15 cellular contexts compared by ENCODE assay signal in genomic region chr14:24254630-24255392, GRCh38. TPM values are rescaled to one million over a fixed set of nuclear protein-coding genes. Genes with fewer than 3 reads are reported as not detected.
DNase-seq lines count a peak whose midpoint lies in the region; ATAC-seq, FAIRE-seq and TF ChIP-seq lines count a peak whose summit lies in the region.
"Had no signal": no experiment of that assay in that cellular context is flagged by ENCODE, and none has a peak within 500 bp of the region (broad histone marks: within the 10 kb centered on the region; RNA-seq: fewer than 3 reads in every experiment).

No MANE protein-coding gene starts in this region.

- H3K9me3 ChIP-seq in HepG2 (ENCODE audit: low read length), result no peaks in the 10 kb centered on the region
- H3K9me3 ChIP-seq in right lobe of liver, result no peaks in the 10 kb centered on the region
- no peaks in the 10 kb centered on the region for H3K9me3 ChIP-seq in kidney (ENCODE audit: control insufficient read depth in 1 of 2, low read length in 2 of 2)
- no peaks in the 10 kb centered on the region for H3K9me3 ChIP-seq in mucosa of descending colon
- H3K9me3 ChIP-seq in spleen, result no peaks in the 10 kb centered on the region
- H3K9me3 ChIP-seq: BLaER1 treated with 17β-estradiol and CSF1 and Interleukin-3, amounts not matched to agents 10 nM and 100 nM; HAP-1 had no signal

- no peak overlapping the region for H2AFZ ChIP-seq in HepG2 (ENCODE audit: low read length)
- H2AFZ ChIP-seq: GM23338 had no signal

- H3K9ac ChIP-seq in HepG2 (ENCODE audit: insufficient read depth, low read depth, low read length), result no peak overlapping the region
- no peak overlapping the region for H3K9ac ChIP-seq in kidney (ENCODE audit: low read length in 2 of 2)
- H3K9ac ChIP-seq: BLaER1 treated with 17β-estradiol and CSF1 and Interleukin-3, amounts not matched to agents 10 nM and 100 nM had no signal

- intact Hi-C loops in HepG2 (cut with micrococcal nuclease; ENCODE audit: unreplicated experiment) (no loop called here), right lobe of liver (cut with DNase I) (no loop called here), kidney (cut with DNase I) (loop anchor here (10.0 kb wide), 1 partner anchor 50 kb away; the partner anchor contains the start of gene CIDEB), mucosa of descending colon (cut with DNase I, micrococcal nuclease) (no loop called here), spleen (cut with DNase I; ENCODE audit: low total_unique reads) (no loop called here)

- H3K4me1 ChIP-seq in HepG2 (ENCODE audit: insufficient read depth, low read length) (peaks cover 39% of the 10 kb centered on the region), right lobe of liver (no peaks in the 10 kb centered on the region), kidney (ENCODE audit: control insufficient read depth in 1 of 2, insufficient read depth in 1 of 2, low read depth in 1 of 2, low read length in 2 of 2) (peaks cover 0 to 3% of the 10 kb centered on the region in 2 donors), mucosa of descending colon (ENCODE audit: low read depth) (no peaks in the 10 kb centered on the region), spleen (peaks cover 0 to 15% (median 0%) of the 10 kb centered on the region in 6 donors)
- H3K4me1 ChIP-seq: HAP-1 had no signal

- no peaks in the 10 kb centered on the region for H3K36me3 Mint-ChIP-seq in type B pancreatic cell

- no peaks in the 10 kb centered on the region for H4K20me1 ChIP-seq in HepG2 (ENCODE audit: insufficient read depth, low read length)
- H4K20me1 ChIP-seq: BLaER1 treated with 17β-estradiol and CSF1 and Interleukin-3, amounts not matched to agents 10 nM and 100 nM had no signal

- TF ChIP-seq EP300 in HepG2 (IDR thresholded peaks at IDR 0.05; ENCODE audit: low read depth in 2 of 2, low read length in 2 of 2) (no peak), HepG2 (CRISPR knock-in tag; IDR thresholded peaks at IDR 0.05; ENCODE audit: borderline replicate concordance) (no peak)

- CTCF ChIA-PET in HepG2 (lab: Yijun Ruan, JAX; ENCODE audit: low intra/inter-chr PET ratio, low total read pairs), result no interaction called here

- in situ Hi-C loops in HepG2 (cut with HindIII; ENCODE audit: extremely low pct_ligation_motif_present, low pct_unique_long_range_greater_than_20kb), result no loop called here

- H3K27ac Mint-ChIP-seq in type B pancreatic cell, result no peak overlapping the region
- H3K27ac Mint-ChIP-seq: CD4-positive, CD25-positive, alpha-beta regulatory T cell; GM23338 had no signal

- ATAC-seq in HepG2, result no peak
- ATAC-seq in right lobe of liver, result no peak
- ATAC-seq in mucosa of descending colon, result no peak
- ATAC-seq: GM12878, GM23338 had no signal

- TF ChIP-seq CTCF in HepG2 (CRISPR knock-in tag; IDR thresholded peaks at IDR 0.05) (no peak), right lobe of liver (IDR thresholded peaks at IDR 0.05) (no peak), kidney (IDR thresholded peaks at IDR 0.05; ENCODE audit: borderline replicate concordance, extremely low read depth, insufficient read depth) (no peak), mucosa of descending colon (IDR thresholded peaks at IDR 0.05) (no peak), spleen (IDR thresholded peaks at IDR 0.05 in 8 of 11, conservative IDR thresholded peaks at IDR 0.05 in 3 of 11) (no peak), type B pancreatic cell (conservative IDR thresholded peaks at IDR 0.05) (no peak)

- no peaks in the 10 kb centered on the region for H3K9me3 Mint-ChIP-seq in type B pancreatic cell
- H3K9me3 Mint-ChIP-seq: CD4-positive, CD25-positive, alpha-beta regulatory T cell; GM23338 had no signal

- no peaks in the 10 kb centered on the region for H3K4me1 Mint-ChIP-seq in type B pancreatic cell (ENCODE audit: unreplicated experiment)

- H3K79me2 ChIP-seq in HepG2 (ENCODE audit: insufficient read depth, low read length), result no peaks in the 10 kb centered on the region

- no peak overlapping the region for H3K4me3 ChIP-seq in HepG2 (replicated peaks in 1 of 3; ENCODE audit: insufficient read depth in 1 of 3, low read depth in 2 of 3, low read length in 3 of 3)
- H3K4me3 ChIP-seq in right lobe of liver, result no peak overlapping the region
- no peak overlapping the region for H3K4me3 ChIP-seq in kidney (ENCODE audit: low read length in 2 of 2)
- H3K4me3 ChIP-seq in mucosa of descending colon, result no peak overlapping the region
- no peak overlapping the region for H3K4me3 ChIP-seq in spleen
- H3K4me3 ChIP-seq: BLaER1 treated with 17β-estradiol and CSF1 and Interleukin-3, amounts not matched to agents 10 nM and 100 nM; GM12878; GM23338; HAP-1 had no signal

- no peak for TF ChIP-seq RAD21 in HepG2 (CRISPR knock-in tag; IDR thresholded peaks at IDR 0.05)

- TF ChIP-seq POLR2A in HepG2 (IDR thresholded peaks at IDR 0.05; ENCODE audit: insufficient read depth in 1 of 2, low read depth in 2 of 2, low read length in 2 of 2) (no peak), right lobe of liver (IDR thresholded peaks at IDR 0.05) (no peak), spleen (IDR thresholded peaks at IDR 0.05) (no peak)

- BruUV-seq in HepG2 (replicated peaks; lab: Mats Ljungman, UMichigan), result no TSS peak

- H3K4me3 Mint-ChIP-seq in type B pancreatic cell, result no peak overlapping the region
- H3K4me3 Mint-ChIP-seq: GM23338 had no signal

- H3K27ac ChIP-seq in HepG2 (ENCODE audit: extremely low read length, insufficient read depth, low read length) (no peak overlapping the region), right lobe of liver (no peak overlapping the region), kidney (ENCODE audit: low read depth in 2 of 2, low read length in 2 of 2) (no peak overlapping the region), spleen (no peak overlapping the region)
- H3K27ac ChIP-seq: BLaER1 treated with 17β-estradiol and CSF1 and Interleukin-3, amounts not matched to agents 10 nM and 100 nM had no signal

- H3K27me3 ChIP-seq in HepG2 (ENCODE audit: control insufficient read depth in 1 of 2, insufficient read depth in 2 of 2, low read length in 2 of 2) (no peaks in the 10 kb centered on the region), right lobe of liver (no peaks in the 10 kb centered on the region), spleen (replicated peaks in 1 of 7) (no peaks in the 10 kb centered on the region)
- H3K27me3 ChIP-seq: BLaER1 treated with 17β-estradiol and CSF1 and Interleukin-3, amounts not matched to agents 10 nM and 100 nM had no signal

- DNase-seq in HepG2 (ENCODE audit: low spot score) (no peak), right lobe of liver (no peak), kidney (peak; percentile 60), mucosa of descending colon (peak in 2 of 3 donors; percentile 11 to 30), spleen (peak; percentile 68), NCI-H524 (lab: John Stamatoyannopoulos, UW) (no peak), type B pancreatic cell (ENCODE audit: extremely low spot score, unreplicated experiment) (no peak), NOMO-1 treated with dmso at 0.1 percent for 144 hours (lab: John Stamatoyannopoulos, UW; ENCODE audit: unreplicated experiment) (no peak)
- DNase-seq: ACHN; CD4-positive, CD25-positive, alpha-beta regulatory T cell had no signal

- no peaks in the 10 kb centered on the region for H3K27me3 Mint-ChIP-seq in type B pancreatic cell
- H3K27me3 Mint-ChIP-seq: CD4-positive, CD25-positive, alpha-beta regulatory T cell had no signal

- H3K36me3 ChIP-seq in HepG2 (replicated peaks in 1 of 2; ENCODE audit: control insufficient read depth in 1 of 2, insufficient read depth in 2 of 2, low read length in 2 of 2) (peaks cover 0 to 1% of the 10 kb centered on the region in 2 experiments; a peak in 1 of 5 replicates), right lobe of liver (no peaks in the 10 kb centered on the region), kidney (ENCODE audit: control insufficient read depth in 1 of 2, insufficient read depth in 2 of 2, low read length in 2 of 2) (peaks cover 2 to 7% of the 10 kb centered on the region in 2 donors), mucosa of descending colon (ENCODE audit: low read depth) (no peaks in the 10 kb centered on the region), spleen (peaks cover 0 to 70% (median 6%) of the 10 kb centered on the region in 6 donors)
- H3K36me3 ChIP-seq: HAP-1 had no signal

- POLR2A ChIA-PET in HepG2 (lab: Yijun Ruan, JAX), result interaction anchor here (1.7 to 13.2 kb wide), 3 partner anchors 12 to 59 kb away, joined by 4 to 254 read pairs (median 40); partner anchors contain the start of genes RABGGTA, TINF2 and TM9SF1

- FAIRE-seq in HepG2 (lab: Jason Lieb, UNC), result no peak
- FAIRE-seq in kidney (lab: Jason Lieb, UNC), result no peak
- FAIRE-seq: GM12878, GM18507 had no signal

- no peak overlapping the region for H3K4me2 ChIP-seq in HepG2 (ENCODE audit: low read depth, low read length)
- H3K4me2 ChIP-seq: BLaER1 treated with 17β-estradiol and CSF1 and Interleukin-3, amounts not matched to agents 10 nM and 100 nM; GM23338 had no signal

- 96% methylated on average over 19 of the region's 19 CpGs for WGBS in HepG2 (ENCODE audit: low lambda C conversion rate)
- WGBS in right lobe of liver (ENCODE audit: insufficient coverage, low coverage, low lambda C conversion rate, missing lambda C conversion rate), result 91% methylated on average over 6 of the region's 19 CpGs
- 95 to 97% (median 95%) methylated on average over 12 to 19 of the region's 19 CpGs for WGBS in spleen, 5 donors

RNA-seq across cellular contexts. Expression of gene TGM1, which starts 8.2 kb away (rescaled TPM):
- 1.9 and 3.2 TPM in 2 replicates for total RNA-seq in HepG2 (2016; rRNA removed; fragmentation: Illumina TruSeq; extraction: Trizol)
- 2.0 and 2.8 TPM in 2 replicates for total RNA-seq in HepG2 (2016; cell fraction: cytosol; rRNA removed; fragmentation: Illumina TruSeq; extraction: Trizol; ENCODE audit: low read depth)
- total RNA-seq in HepG2 (2016; cell fraction: insoluble cytoplasmic fraction; rRNA removed; fragmentation: Illumina TruSeq; extraction: Trizol), result 0.86 and 4.5 TPM in 2 replicates
- 2.8 and 3.2 TPM in 2 replicates for total RNA-seq in HepG2 (2016; cell fraction: membrane; rRNA removed; fragmentation: Illumina TruSeq; extraction: Trizol)
- 5.9 and 9.4 TPM in 2 replicates for total RNA-seq in HepG2 (2016; cell fraction: nucleus; rRNA removed; fragmentation: Illumina TruSeq; extraction: Trizol)
- polyA plus RNA-seq in HepG2 (2011; rRNA removed), result 9.5 and 10.6 TPM in 2 replicates
- polyA plus RNA-seq in HepG2 (2011; cell fraction: cytosol; rRNA removed), result 2.8 and 4.4 TPM in 2 replicates
- 70.4 and 118 TPM in 2 replicates for polyA plus RNA-seq in HepG2 (2011; cell fraction: nucleus; rRNA removed)
- 5.0 and 6.8 TPM in 2 replicates for polyA plus RNA-seq in HepG2 (2012)
- 1.5 and 2.0 TPM in 2 replicates for polyA plus RNA-seq in HepG2 (2016; cell fraction: cytosol; fragmentation: Illumina TruSeq; extraction: Trizol; ENCODE audit: low read depth)
- 1.4 and 1.7 TPM in 2 replicates for polyA plus RNA-seq in HepG2 (2016; cell fraction: insoluble cytoplasmic fraction; fragmentation: Illumina TruSeq; extraction: Trizol; ENCODE audit: low read depth)
- polyA plus RNA-seq in HepG2 (2016; cell fraction: membrane; fragmentation: Illumina TruSeq; extraction: Trizol; ENCODE audit: low read depth), result 1.9 and 2.6 TPM in 2 replicates
- 19.1 and 23.5 TPM in 2 replicates for polyA plus RNA-seq in HepG2 (2016; cell fraction: nucleus; fragmentation: Illumina TruSeq; extraction: Trizol; ENCODE audit: insufficient read depth, low read depth)
- polyA minus RNA-seq in HepG2 (2011; rRNA and poly(A)+ RNA removed; ENCODE audit: low replicate concordance), result 10.5 and 15.8 TPM in 2 replicates
- polyA minus RNA-seq in HepG2 (2011; cell fraction: cytosol; rRNA and poly(A)+ RNA removed), result 1.6 TPM in 1 of 2 replicates, not detected in the other
- 19.0 and 26.3 TPM in 2 replicates for polyA minus RNA-seq in HepG2 (2011; cell fraction: nucleus; rRNA and poly(A)+ RNA removed)
- 1 to 10 TPM in 2 of 6 experiments, under 1 TPM in 4; 0.37 to 1.9 (median 0.77) TPM for total RNA-seq in right lobe of liver
- total RNA-seq in kidney, result 13.1 TPM
- polyA plus RNA-seq in kidney (ENCODE audit: insufficient read depth, low read depth, low replicate concordance), result 4.5 TPM
- total RNA-seq in mucosa of descending colon, result 1 to 10 TPM; 2.2 to 3.3 (median 2.4) TPM
- total RNA-seq in spleen, result 1 to 10 TPM; 1.4 to 4.8 (median 2.8) TPM
- polyA plus RNA-seq in spleen, result 1 to 10 TPM; 1.7 to 3.5 (median 2.3) TPM
- total RNA-seq in type B pancreatic cell (ENCODE audit: low replicate concordance), result 10.1 and 16.6 TPM in 2 replicates
- polyA plus RNA-seq: CD4-positive, CD25-positive, alpha-beta regulatory T cell had no signal

RNA-seq across cellular contexts. Expression of gene TINF2, which starts 12.4 kb away (rescaled TPM):
- total RNA-seq in HepG2 (2016; rRNA removed; fragmentation: Illumina TruSeq; extraction: Trizol) (73.5 and 73.7 TPM in 2 replicates), right lobe of liver (10 to 100 TPM; 13.4 to 28.1 (median 24.1) TPM), kidney (99.4 TPM), mucosa of descending colon (10 to 100 TPM; 51.5 to 64.8 (median 58.4) TPM), spleen (100 to 1,000 TPM in 3 of 7 donors, 10 to 100 TPM in 4; 61.8 to 121 (median 99.5) TPM), type B pancreatic cell (ENCODE audit: low replicate concordance) (41.0 and 58.6 TPM in 2 replicates)
- total RNA-seq in HepG2 (2016; cell fraction: cytosol; rRNA removed; fragmentation: Illumina TruSeq; extraction: Trizol; ENCODE audit: low read depth), result 13.7 and 18.4 TPM in 2 replicates
- 68.8 and 73.9 TPM in 2 replicates for total RNA-seq in HepG2 (2016; cell fraction: insoluble cytoplasmic fraction; rRNA removed; fragmentation: Illumina TruSeq; extraction: Trizol)
- 41.9 and 48.5 TPM in 2 replicates for total RNA-seq in HepG2 (2016; cell fraction: membrane; rRNA removed; fragmentation: Illumina TruSeq; extraction: Trizol)
- 48.8 and 53.9 TPM in 2 replicates for total RNA-seq in HepG2 (2016; cell fraction: nucleus; rRNA removed; fragmentation: Illumina TruSeq; extraction: Trizol)
- polyA plus RNA-seq in HepG2 (2011; rRNA removed) (52.0 and 59.8 TPM in 2 replicates), kidney (ENCODE audit: insufficient read depth, low read depth, low replicate concordance) (57.0 TPM), spleen (10 to 100 TPM; 55.7 to 60.8 (median 57.4) TPM)
- polyA plus RNA-seq in HepG2 (2011; cell fraction: cytosol; rRNA removed), result 32.2 and 34.7 TPM in 2 replicates
- polyA plus RNA-seq in HepG2 (2011; cell fraction: nucleus; rRNA removed), result 73.2 and 83.2 TPM in 2 replicates
- polyA plus RNA-seq in HepG2 (2012), result 36.1 and 60.0 TPM in 2 replicates
- 10.3 and 11.1 TPM in 2 replicates for polyA plus RNA-seq in HepG2 (2016; cell fraction: cytosol; fragmentation: Illumina TruSeq; extraction: Trizol; ENCODE audit: low read depth)
- 65.8 and 69.3 TPM in 2 replicates for polyA plus RNA-seq in HepG2 (2016; cell fraction: insoluble cytoplasmic fraction; fragmentation: Illumina TruSeq; extraction: Trizol; ENCODE audit: low read depth)
- 26.7 and 30.0 TPM in 2 replicates for polyA plus RNA-seq in HepG2 (2016; cell fraction: membrane; fragmentation: Illumina TruSeq; extraction: Trizol; ENCODE audit: low read depth)
- 53.3 and 55.1 TPM in 2 replicates for polyA plus RNA-seq in HepG2 (2016; cell fraction: nucleus; fragmentation: Illumina TruSeq; extraction: Trizol; ENCODE audit: insufficient read depth, low read depth)
- polyA minus RNA-seq in HepG2 (2011; rRNA and poly(A)+ RNA removed; ENCODE audit: low replicate concordance), result 36.9 and 44.7 TPM in 2 replicates
- 25.1 and 30.9 TPM in 2 replicates for polyA minus RNA-seq in HepG2 (2011; cell fraction: cytosol; rRNA and poly(A)+ RNA removed)
- polyA minus RNA-seq in HepG2 (2011; cell fraction: nucleus; rRNA and poly(A)+ RNA removed), result 82.3 and 93.4 TPM in 2 replicates

RNA-seq across cellular contexts. Expression of gene RABGGTA, which starts 16.6 kb away (rescaled TPM):
- total RNA-seq in HepG2 (2016; rRNA removed; fragmentation: Illumina TruSeq; extraction: Trizol) (31.2 and 57.9 TPM in 2 replicates), right lobe of liver (10 to 100 TPM; 11.5 to 28.3 (median 15.2) TPM), kidney (33.9 TPM), mucosa of descending colon (10 to 100 TPM; 31.6 to 52.9 (median 41.3) TPM), spleen (10 to 100 TPM; 41.7 to 63.0 (median 48.6) TPM), type B pancreatic cell (ENCODE audit: low replicate concordance) (31.1 and 39.2 TPM in 2 replicates)
- total RNA-seq in HepG2 (2016; cell fraction: cytosol; rRNA removed; fragmentation: Illumina TruSeq; extraction: Trizol; ENCODE audit: low read depth), result 53.1 and 55.5 TPM in 2 replicates
- total RNA-seq in HepG2 (2016; cell fraction: insoluble cytoplasmic fraction; rRNA removed; fragmentation: Illumina TruSeq; extraction: Trizol), result 28.7 and 55.2 TPM in 2 replicates
- 39.6 and 50.8 TPM in 2 replicates for total RNA-seq in HepG2 (2016; cell fraction: membrane; rRNA removed; fragmentation: Illumina TruSeq; extraction: Trizol)
- 73.3 and 76.1 TPM in 2 replicates for total RNA-seq in HepG2 (2016; cell fraction: nucleus; rRNA removed; fragmentation: Illumina TruSeq; extraction: Trizol)
- polyA plus RNA-seq in HepG2 (2011; rRNA removed) (90.8 and 111 TPM in 2 replicates), kidney (ENCODE audit: insufficient read depth, low read depth, low replicate concordance) (25.8 TPM), spleen (10 to 100 TPM; 22.5 to 46.7 (median 41.4) TPM)
- 39.6 and 61.4 TPM in 2 replicates for polyA plus RNA-seq in HepG2 (2011; cell fraction: cytosol; rRNA removed)
- 727 and 889 TPM in 2 replicates for polyA plus RNA-seq in HepG2 (2011; cell fraction: nucleus; rRNA removed)
- polyA plus RNA-seq in HepG2 (2012), result 57.8 and 65.9 TPM in 2 replicates
- polyA plus RNA-seq in HepG2 (2016; cell fraction: cytosol; fragmentation: Illumina TruSeq; extraction: Trizol; ENCODE audit: low read depth), result 23.3 and 25.5 TPM in 2 replicates
- 26.2 and 35.5 TPM in 2 replicates for polyA plus RNA-seq in HepG2 (2016; cell fraction: insoluble cytoplasmic fraction; fragmentation: Illumina TruSeq; extraction: Trizol; ENCODE audit: low read depth)
- polyA plus RNA-seq in HepG2 (2016; cell fraction: membrane; fragmentation: Illumina TruSeq; extraction: Trizol; ENCODE audit: low read depth), result 26.4 and 35.2 TPM in 2 replicates
- polyA plus RNA-seq in HepG2 (2016; cell fraction: nucleus; fragmentation: Illumina TruSeq; extraction: Trizol; ENCODE audit: insufficient read depth, low read depth), result 187 and 194 TPM in 2 replicates
- 110 and 204 TPM in 2 replicates for polyA minus RNA-seq in HepG2 (2011; rRNA and poly(A)+ RNA removed; ENCODE audit: low replicate concordance)
- 28.8 and 31.7 TPM in 2 replicates for polyA minus RNA-seq in HepG2 (2011; cell fraction: cytosol; rRNA and poly(A)+ RNA removed)
- polyA minus RNA-seq in HepG2 (2011; cell fraction: nucleus; rRNA and poly(A)+ RNA removed), result 149 and 154 TPM in 2 replicates

RNA-seq across cellular contexts. Expression of gene GMPR2, which starts 22.1 kb away (rescaled TPM):
- total RNA-seq in HepG2 (2016; rRNA removed; fragmentation: Illumina TruSeq; extraction: Trizol) (273 and 345 TPM in 2 replicates), right lobe of liver (10 to 100 TPM; 26.2 to 40.2 (median 34.2) TPM), kidney (75.0 TPM), mucosa of descending colon (10 to 100 TPM; 59.7 to 83.5 (median 61.6) TPM), spleen (10 to 100 TPM; 57.0 to 85.6 (median 82.6) TPM), type B pancreatic cell (ENCODE audit: low replicate concordance) (53.6 and 66.6 TPM in 2 replicates)
- total RNA-seq in HepG2 (2016; cell fraction: cytosol; rRNA removed; fragmentation: Illumina TruSeq; extraction: Trizol; ENCODE audit: low read depth), result 151 and 152 TPM in 2 replicates
- total RNA-seq in HepG2 (2016; cell fraction: insoluble cytoplasmic fraction; rRNA removed; fragmentation: Illumina TruSeq; extraction: Trizol), result 269 and 346 TPM in 2 replicates
- 294 and 315 TPM in 2 replicates for total RNA-seq in HepG2 (2016; cell fraction: membrane; rRNA removed; fragmentation: Illumina TruSeq; extraction: Trizol)
- 141 and 150 TPM in 2 replicates for total RNA-seq in HepG2 (2016; cell fraction: nucleus; rRNA removed; fragmentation: Illumina TruSeq; extraction: Trizol)
- polyA plus RNA-seq in HepG2 (2011; rRNA removed) (185 and 210 TPM in 2 replicates), kidney (ENCODE audit: insufficient read depth, low read depth, low replicate concordance) (92.5 TPM), spleen (10 to 100 TPM; 42.2 to 57.9 (median 50.3) TPM)
- 161 and 177 TPM in 2 replicates for polyA plus RNA-seq in HepG2 (2011; cell fraction: cytosol; rRNA removed)
- polyA plus RNA-seq in HepG2 (2011; cell fraction: nucleus; rRNA removed), result 147 and 170 TPM in 2 replicates
- polyA plus RNA-seq in HepG2 (2012), result 162 and 212 TPM in 2 replicates
- 118 and 119 TPM in 2 replicates for polyA plus RNA-seq in HepG2 (2016; cell fraction: cytosol; fragmentation: Illumina TruSeq; extraction: Trizol; ENCODE audit: low read depth)
- 260 and 276 TPM in 2 replicates for polyA plus RNA-seq in HepG2 (2016; cell fraction: insoluble cytoplasmic fraction; fragmentation: Illumina TruSeq; extraction: Trizol; ENCODE audit: low read depth)
- polyA plus RNA-seq in HepG2 (2016; cell fraction: membrane; fragmentation: Illumina TruSeq; extraction: Trizol; ENCODE audit: low read depth), result 194 and 205 TPM in 2 replicates
- polyA plus RNA-seq in HepG2 (2016; cell fraction: nucleus; fragmentation: Illumina TruSeq; extraction: Trizol; ENCODE audit: insufficient read depth, low read depth), result 151 and 154 TPM in 2 replicates
- polyA minus RNA-seq in HepG2 (2011; rRNA and poly(A)+ RNA removed; ENCODE audit: low replicate concordance), result 58.4 and 179 TPM in 2 replicates
- polyA minus RNA-seq in HepG2 (2011; cell fraction: cytosol; rRNA and poly(A)+ RNA removed), result 65.5 and 85.5 TPM in 2 replicates
- 138 and 175 TPM in 2 replicates for polyA minus RNA-seq in HepG2 (2011; cell fraction: nucleus; rRNA and poly(A)+ RNA removed)

RNA-seq across cellular contexts. Expression of gene NEDD8, which starts 22.6 kb away (rescaled TPM):
- total RNA-seq in HepG2 (2016; rRNA removed; fragmentation: Illumina TruSeq; extraction: Trizol) (713 and 818 TPM in 2 replicates), right lobe of liver (10 to 100 TPM; 60.0 to 72.9 (median 68.7) TPM), kidney (145 TPM), mucosa of descending colon (100 to 1,000 TPM; 108 to 150 (median 131) TPM), spleen (100 to 1,000 TPM in 6 of 7 donors, 10 to 100 TPM in 1; 98.6 to 137 (median 122) TPM), type B pancreatic cell (ENCODE audit: low replicate concordance) (158 and 161 TPM in 2 replicates)
- total RNA-seq in HepG2 (2016; cell fraction: cytosol; rRNA removed; fragmentation: Illumina TruSeq; extraction: Trizol; ENCODE audit: low read depth), result 394 and 546 TPM in 2 replicates
- 727 and 841 TPM in 2 replicates for total RNA-seq in HepG2 (2016; cell fraction: insoluble cytoplasmic fraction; rRNA removed; fragmentation: Illumina TruSeq; extraction: Trizol)
- total RNA-seq in HepG2 (2016; cell fraction: membrane; rRNA removed; fragmentation: Illumina TruSeq; extraction: Trizol), result 518 and 609 TPM in 2 replicates
- 243 and 273 TPM in 2 replicates for total RNA-seq in HepG2 (2016; cell fraction: nucleus; rRNA removed; fragmentation: Illumina TruSeq; extraction: Trizol)
- polyA plus RNA-seq in HepG2 (2011; rRNA removed) (473 and 535 TPM in 2 replicates), kidney (ENCODE audit: insufficient read depth, low read depth, low replicate concordance) (439 TPM), spleen (100 to 1,000 TPM; 164 to 237 (median 228) TPM)
- 355 and 455 TPM in 2 replicates for polyA plus RNA-seq in HepG2 (2011; cell fraction: cytosol; rRNA removed)
- 126 and 158 TPM in 2 replicates for polyA plus RNA-seq in HepG2 (2011; cell fraction: nucleus; rRNA removed)
- polyA plus RNA-seq in HepG2 (2012), result 433 and 508 TPM in 2 replicates
- polyA plus RNA-seq in HepG2 (2016; cell fraction: cytosol; fragmentation: Illumina TruSeq; extraction: Trizol; ENCODE audit: low read depth), result 449 and 646 TPM in 2 replicates
- polyA plus RNA-seq in HepG2 (2016; cell fraction: insoluble cytoplasmic fraction; fragmentation: Illumina TruSeq; extraction: Trizol; ENCODE audit: low read depth), result 889 and 948 TPM in 2 replicates
- 521 and 635 TPM in 2 replicates for polyA plus RNA-seq in HepG2 (2016; cell fraction: membrane; fragmentation: Illumina TruSeq; extraction: Trizol; ENCODE audit: low read depth)
- polyA plus RNA-seq in HepG2 (2016; cell fraction: nucleus; fragmentation: Illumina TruSeq; extraction: Trizol; ENCODE audit: insufficient read depth, low read depth), result 510 and 513 TPM in 2 replicates
- polyA minus RNA-seq in HepG2 (2011; rRNA and poly(A)+ RNA removed; ENCODE audit: low replicate concordance), result 166 and 230 TPM in 2 replicates
- 89.3 and 98.3 TPM in 2 replicates for polyA minus RNA-seq in HepG2 (2011; cell fraction: cytosol; rRNA and poly(A)+ RNA removed)
- polyA minus RNA-seq in HepG2 (2011; cell fraction: nucleus; rRNA and poly(A)+ RNA removed), result 88.1 and 108 TPM in 2 replicates

Comparison
In these comparisons a context has a peak if more than half of its experiments do, and no peak if none do; other contexts are left out.
1. DNase-seq: peak in kidney (single experiment), mucosa of descending colon (2 of 3) and spleen (single experiment); none in HepG2 (single experiment), right lobe of liver (0 of 3), NCI-H524 (0 of 2), type B pancreatic cell (single experiment) and NOMO-1 treated with dmso at 0.1 percent for 144 hours (single experiment).